In the genomic region with DNA sequence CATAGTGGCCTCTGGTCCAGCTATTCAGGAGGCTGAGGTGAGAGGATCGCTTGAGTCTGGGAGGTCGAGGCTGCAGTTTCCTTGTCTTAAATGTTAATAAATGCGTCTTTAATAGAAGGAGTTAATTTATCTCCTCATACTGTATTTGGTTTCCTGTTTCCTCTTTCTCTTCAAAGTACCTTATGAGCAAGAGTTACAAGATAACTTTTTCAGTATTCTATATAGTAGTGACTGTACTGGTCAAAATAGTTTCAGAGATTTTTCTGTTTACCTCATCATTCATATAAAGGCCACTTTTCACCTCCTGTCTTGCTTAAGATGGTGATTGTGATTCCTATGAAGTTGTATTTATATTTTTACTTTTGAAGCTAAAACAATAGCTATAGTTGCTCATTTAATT, we compare ENCODE assay signal across 21 cellular contexts. TPM values are rescaled to one million over a fixed set of nuclear protein-coding genes. Genes with fewer than 3 reads are reported as not detected.
DNase-seq lines count a peak whose midpoint lies in the region; ATAC-seq and TF ChIP-seq lines count a peak whose summit lies in the region.
"Had no signal": no experiment of that assay in that cellular context is flagged by ENCODE, and none has a peak within 500 bp of the region (broad histone marks: within the 10 kb centered on the region; RNA-seq: fewer than 3 reads in every experiment).

No MANE protein-coding gene starts in this region.

- H3K27me3 ChIP-seq in CD8-positive, alpha-beta memory T cell (ENCODE audit: insufficient read depth, low read length, poor library complexity, severe bottlenecking), result no peaks in the 10 kb centered on the region

- DNase-seq in activated T-cell treated with anti-CD3 and anti-CD28 coated beads, Interleukin-2, amount 50 U/mL, for 24 hours, result no peak
- no peak for DNase-seq in activated T-cell treated with anti-CD3 and anti-CD28 coated beads, Interleukin-2, amount 50 U/mL, for 48 hours
- no peak for DNase-seq in CD8-positive, alpha-beta memory T cell
- DNase-seq in activated CD8-positive, alpha-beta T cell treated with anti-CD3 and anti-CD28 coated beads for 36 hours, result no peak
- DNase-seq in naive thymus-derived CD8-positive, alpha-beta T cell, result peak in 1 of 10 donors; percentile 16
- DNase-seq in putamen (ENCODE audit: low spot score), result no peak
- DNase-seq: DND-41, mesendoderm, naive B cell, NCI-H2171 treated with DMSO at 0.1 percent for 48 hours, NCI-H748 treated with DMSO at 0.1 percent for 48 hours, OCI-M1, SW 1271 had no signal

- TF ChIP-seq CTCF in activated CD8-positive, alpha-beta T cell treated with anti-CD3 and anti-CD28 coated beads for 36 hours (IDR thresholded peaks at IDR 0.05), result no peak

- H3K27ac ChIP-seq in CD8-positive, alpha-beta memory T cell (ENCODE audit: low read depth, low read length), result no peak overlapping the region
- H3K27ac ChIP-seq: parathyroid adenoma, thoracic aorta, VCaP had no signal

- H3K4me1 Mint-ChIP-seq in activated T-cell treated with anti-CD3 and anti-CD28 coated beads, Interleukin-2, amount 50 U/mL, for 24 hours (ENCODE audit: low read depth), result peaks cover 35% of the 10 kb centered on the region
- H3K4me1 Mint-ChIP-seq in CD8-positive, alpha-beta memory T cell, result peaks cover 32 to 33% (median 33%) of the 10 kb centered on the region in 3 donors
- H3K4me1 Mint-ChIP-seq in activated CD8-positive, alpha-beta T cell treated with anti-CD3 and anti-CD28 coated beads for 36 hours (ENCODE audit: low read depth), result peaks cover 38% of the 10 kb centered on the region
- H3K4me1 Mint-ChIP-seq in naive thymus-derived CD8-positive, alpha-beta T cell, result peaks cover 18 to 52% (median 26%) of the 10 kb centered on the region in 4 donors

- intact Hi-C loops in activated CD8-positive, alpha-beta T cell treated with anti-CD3 and anti-CD28 coated beads for 36 hours (cut with micrococcal nuclease), result no loop called here

- H3K9me3 Mint-ChIP-seq in activated T-cell treated with anti-CD3 and anti-CD28 coated beads, Interleukin-2, amount 50 U/mL, for 24 hours, result no peaks in the 10 kb centered on the region
- no peaks in the 10 kb centered on the region for H3K9me3 Mint-ChIP-seq in CD8-positive, alpha-beta memory T cell
- no peaks in the 10 kb centered on the region for H3K9me3 Mint-ChIP-seq in activated CD8-positive, alpha-beta T cell treated with anti-CD3 and anti-CD28 coated beads for 36 hours
- H3K9me3 Mint-ChIP-seq in naive thymus-derived CD8-positive, alpha-beta T cell, result no peaks in the 10 kb centered on the region
- H3K9me3 Mint-ChIP-seq: brain, naive B cell had no signal

- H3K9me3 ChIP-seq in CD8-positive, alpha-beta memory T cell (ENCODE audit: low read length), result no peaks in the 10 kb centered on the region
- H3K9me3 ChIP-seq: thoracic aorta had no signal

- POLR2A ChIA-PET in CD8-positive, alpha-beta memory T cell (lab: Charles Lee), result interaction anchor here (0.9 to 1.2 kb wide), 2 partner anchors 24 to 60 kb away, joined by 3 read pairs; a partner anchor contains a TSS
- POLR2A ChIA-PET in activated CD8-positive, alpha-beta T cell treated with anti-CD3 and anti-CD28 coated beads for 36 hours (lab: Charles Lee), result interaction anchor here (1.0 to 2.9 kb wide), 5 partner anchors 13 to 97 kb away, joined by 3 to 15 read pairs (median 4); a partner anchor contains a TSS
- POLR2A ChIA-PET in naive thymus-derived CD8-positive, alpha-beta T cell (lab: Charles Lee), result interaction anchor here (0.6 to 2.9 kb wide), 6 partner anchors 12 to 102 kb away, joined by 3 to 19 read pairs (median 4); a partner anchor contains a TSS

- H3K4me3 Mint-ChIP-seq in activated T-cell treated with anti-CD3 and anti-CD28 coated beads, Interleukin-2, amount 50 U/mL, for 24 hours, result peak overlapping the region; percentile 30
- H3K4me3 Mint-ChIP-seq in CD8-positive, alpha-beta memory T cell, result peak overlapping the region in 6 of 7 donors; percentile 30 to 72 (median 46)
- H3K4me3 Mint-ChIP-seq in activated CD8-positive, alpha-beta T cell treated with anti-CD3 and anti-CD28 coated beads for 36 hours, result peak overlapping the region; percentile 56
- H3K4me3 Mint-ChIP-seq in naive thymus-derived CD8-positive, alpha-beta T cell, result peak overlapping the region; percentile 63 to 86 (median 76)
- H3K4me3 Mint-ChIP-seq: brain had no signal

- no peaks in the 10 kb centered on the region for H3K27me3 Mint-ChIP-seq in activated T-cell treated with anti-CD3 and anti-CD28 coated beads, Interleukin-2, amount 50 U/mL, for 24 hours
- H3K27me3 Mint-ChIP-seq in CD8-positive, alpha-beta memory T cell, result no peaks in the 10 kb centered on the region
- no peaks in the 10 kb centered on the region for H3K27me3 Mint-ChIP-seq in activated CD8-positive, alpha-beta T cell treated with anti-CD3 and anti-CD28 coated beads for 36 hours
- no peaks in the 10 kb centered on the region for H3K27me3 Mint-ChIP-seq in naive thymus-derived CD8-positive, alpha-beta T cell
- H3K27me3 Mint-ChIP-seq: brain, naive B cell had no signal

- H3K36me3 ChIP-seq in CD8-positive, alpha-beta memory T cell (ENCODE audit: insufficient read depth, low read length), result no peaks in the 10 kb centered on the region
- H3K36me3 ChIP-seq: thoracic aorta had no signal

- peak overlapping the region; percentile 81 for H3K27ac Mint-ChIP-seq in activated T-cell treated with anti-CD3 and anti-CD28 coated beads, Interleukin-2, amount 50 U/mL, for 24 hours
- H3K27ac Mint-ChIP-seq in CD8-positive, alpha-beta memory T cell, result peak overlapping the region; percentile 38 to 80 (median 72)
- peak overlapping the region; percentile 91 for H3K27ac Mint-ChIP-seq in activated CD8-positive, alpha-beta T cell treated with anti-CD3 and anti-CD28 coated beads for 36 hours
- H3K27ac Mint-ChIP-seq in naive thymus-derived CD8-positive, alpha-beta T cell, result peak overlapping the region; percentile 86 to 96 (median 90)

- no peak overlapping the region for H3K4me3 ChIP-seq in CD8-positive, alpha-beta memory T cell (ENCODE audit: low read length)
- H3K4me3 ChIP-seq: K562, thoracic aorta had no signal

- no peaks in the 10 kb centered on the region for H3K36me3 Mint-ChIP-seq in activated T-cell treated with anti-CD3 and anti-CD28 coated beads, Interleukin-2, amount 50 U/mL, for 24 hours (ENCODE audit: low read depth)
- peaks cover 0 to 3% (median 3%) of the 10 kb centered on the region in 3 donors for H3K36me3 Mint-ChIP-seq in CD8-positive, alpha-beta memory T cell
- H3K36me3 Mint-ChIP-seq in activated CD8-positive, alpha-beta T cell treated with anti-CD3 and anti-CD28 coated beads for 36 hours (ENCODE audit: low read depth), result no peaks in the 10 kb centered on the region
- H3K36me3 Mint-ChIP-seq in naive thymus-derived CD8-positive, alpha-beta T cell, result no peaks in the 10 kb centered on the region
- H3K36me3 Mint-ChIP-seq: brain, naive B cell had no signal

- CTCF ChIA-PET in CD8-positive, alpha-beta memory T cell (lab: Charles Lee), result interaction anchor here (1.0 to 4.6 kb wide), 3 partner anchors 18 to 60 kb away, joined by 3 to 26 read pairs (median 4); a partner anchor contains a TSS
- CTCF ChIA-PET in activated CD8-positive, alpha-beta T cell treated with anti-CD3 and anti-CD28 coated beads for 36 hours (lab: Charles Lee), result interaction anchor here (0.7 to 4.6 kb wide), 5 partner anchors 10 to 199 kb away, joined by 3 to 36 read pairs (median 7); a partner anchor contains a TSS

- peak; percentile 25 for ATAC-seq in activated CD8-positive, alpha-beta T cell treated with anti-CD3 and anti-CD28 coated beads for 36 hours
- peak; percentile 40 to 54 for ATAC-seq in naive thymus-derived CD8-positive, alpha-beta T cell
- ATAC-seq in GM21526 (IDR thresholded peaks at IDR 0.05; ENCODE audit: low FRiP score, unreplicated experiment), result no peak
- ATAC-seq: K562, Right ventricle myocardium inferior, sciatic nerve had no signal

- peaks cover 66% of the 10 kb centered on the region for H3K4me1 ChIP-seq in CD8-positive, alpha-beta memory T cell (ENCODE audit: insufficient read depth, low read length)

RNA-seq across cellular contexts. Expression of a gene that starts 50.9 kb away (rescaled TPM):
- total RNA-seq in CD8-positive, alpha-beta memory T cell, result 1 to 10 TPM; 2.0 to 2.7 TPM
- polyA plus RNA-seq in CD8-positive, alpha-beta memory T cell, result 1.6 TPM
- 1 to 10 TPM; 8.0 to 8.3 TPM for total RNA-seq in activated CD8-positive, alpha-beta T cell treated with anti-CD3 and anti-CD28 coated beads for 36 hours
- under 1 TPM; 0.33 to 0.55 TPM for total RNA-seq in naive thymus-derived CD8-positive, alpha-beta T cell
- polyA plus RNA-seq in naive thymus-derived CD8-positive, alpha-beta T cell, result 1 to 10 TPM in 1 of 3 donors, under 1 TPM in 2; 0.35 to 1.2 (median 0.65) TPM

RNA-seq across cellular contexts. Expression of a gene that starts 59.9 kb away (rescaled TPM):
- 10 to 100 TPM; 25.9 to 26.1 TPM for total RNA-seq in CD8-positive, alpha-beta memory T cell
- polyA plus RNA-seq in CD8-positive, alpha-beta memory T cell, result 10.4 TPM
- 10 to 100 TPM; 27.0 to 27.5 TPM for total RNA-seq in activated CD8-positive, alpha-beta T cell treated with anti-CD3 and anti-CD28 coated beads for 36 hours
- total RNA-seq in naive thymus-derived CD8-positive, alpha-beta T cell, result 10 to 100 TPM; 46.9 to 51.6 TPM
- polyA plus RNA-seq in naive thymus-derived CD8-positive, alpha-beta T cell, result 10 to 100 TPM; 11.5 to 16.1 (median 12.2) TPM
